Comparison of ENCODE assay signal across 29 cellular contexts in genomic region chr1:224331824-224332223, GRCh38.
"Had no signal": no experiment of that assay in that cellular context is flagged by ENCODE, and none has a peak within 500 bp of the region (broad histone marks: within the 10 kb centered on the region; RNA-seq: fewer than 3 reads in every experiment).

No MANE protein-coding gene starts in this region.

- H3K27me3 ChIP-seq: ascending aorta, cardiac muscle cell had no signal

- H3K4me3 ChIP-seq: ascending aorta, cardiac muscle cell had no signal

- ATAC-seq: activated T-cell treated with anti-CD3 and anti-CD28 coated beads, Interleukin-2, amount 50 U/mL, for 4 hours; PC-3; Right ventricle myocardium inferior had no signal

- H3K27ac Mint-ChIP-seq: activated CD4-positive, alpha-beta T cell treated with anti-CD3 and anti-CD28 coated beads, Interleukin-2, amount 10 ng/mL, durations not matched to agents 24 days and 14 days; activated naive CD4-positive, alpha-beta T cell treated with anti-CD3 and anti-CD28 coated beads, Interleukin-2, amount 50 U/mL, for 24 hours; activated naive CD8-positive, alpha-beta T cell treated with anti-CD3 and anti-CD28 coated beads, Interleukin-2, amount 10 ng/mL, durations not matched to agents 7 days and 5 days had no signal

- H3K9ac ChIP-seq: KMS-11 had no signal

- H3K9me3 ChIP-seq: ascending aorta had no signal

- DNase-seq: activated CD4-positive, alpha-beta T cell treated with anti-CD3 and anti-CD28 coated beads, Interleukin-2, amount 10 ng/mL, durations not matched to agents 24 days and 14 days; activated CD4-positive, alpha-beta T cell treated with anti-CD3 and anti-CD28 coated beads, Interleukin-2, amount 50 U/mL, for 4 hours; activated CD8-positive, alpha-beta memory T cell treated with anti-CD3 and anti-CD28 coated beads, Interleukin-2, amount 50 U/mL, for 4 hours; activated effector memory CD4-positive, alpha-beta T cell treated with anti-CD3 and anti-CD28 coated beads, Interleukin-2, amount 50 U/mL, for 16 hours; activated naive CD4-positive, alpha-beta T cell; activated naive CD8-positive, alpha-beta T cell treated with anti-CD3 and anti-CD28 coated beads, Interleukin-2, amount 10 ng/mL, durations not matched to agents 7 days and 5 days; activated T-cell treated with anti-CD3 and anti-CD28 coated beads for 4 hours; activated T-cell treated with anti-CD3 and anti-CD28 coated beads, Interleukin-2, amount 50 U/mL, for 4 hours; amygdala; NCI-H1092 treated with DMSO at 0.1 percent for 48 hours; NCI-H146; NCI-H187; NCI-H2029 treated with DMSO at 0.1 percent for 48 hours; NCI-H2107; NCI-H2171; NCI-H510A; NCI-H526; NCI-H748 treated with DMSO at 0.1 percent for 48 hours; NK-92 treated with Interleukin-12 subunit alpha and Interleukin-12 subunit beta, amount 100 ng/mL, for 24 hours; PC-3; SIG-M5; SW 1271; T-helper 1 cell; T1000 had no signal

- H3K36me3 Mint-ChIP-seq: activated naive CD4-positive, alpha-beta T cell treated with anti-CD3 and anti-CD28 coated beads, Interleukin-2, amount 50 U/mL, for 24 hours had no signal

- H3K36me3 ChIP-seq: ascending aorta, cardiac muscle cell had no signal

- H3K27me3 Mint-ChIP-seq: activated CD4-positive, alpha-beta T cell treated with anti-CD3 and anti-CD28 coated beads, Interleukin-2, amount 10 ng/mL, durations not matched to agents 24 days and 14 days; activated naive CD4-positive, alpha-beta T cell treated with anti-CD3 and anti-CD28 coated beads, Interleukin-2, amount 50 U/mL, for 24 hours; activated naive CD8-positive, alpha-beta T cell treated with anti-CD3 and anti-CD28 coated beads, Interleukin-2, amount 10 ng/mL, durations not matched to agents 7 days and 5 days had no signal

- H3K27ac ChIP-seq: ascending aorta, cardiac muscle cell, KMS-11 had no signal

- H3K9me3 Mint-ChIP-seq: activated CD4-positive, alpha-beta T cell treated with anti-CD3 and anti-CD28 coated beads, Interleukin-2, amount 10 ng/mL, durations not matched to agents 24 days and 14 days; activated naive CD4-positive, alpha-beta T cell treated with anti-CD3 and anti-CD28 coated beads, Interleukin-2, amount 50 U/mL, for 24 hours; activated naive CD8-positive, alpha-beta T cell treated with anti-CD3 and anti-CD28 coated beads, Interleukin-2, amount 10 ng/mL, durations not matched to agents 7 days and 5 days; activated T-cell treated with anti-CD3 and anti-CD28 coated beads, Interleukin-2, amount 50 U/mL, for 4 hours had no signal
